In genomic region chr21:39386194-39386593, GRCh38 we compare ENCODE assay signal across 1 cellular context.
TF ChIP-seq lines count a peak whose summit lies in the region.

No MANE protein-coding gene starts in this region.

TF ChIP-seq in H1, 55 proteins besides CTCF, POLR2A, EP300 and RAD21 (continued from another document):
- TF ChIP-seq KDM5A (IDR thresholded peaks at IDR 0.05; ENCODE audit: low read length) (no peak), SP1 (IDR thresholded peaks at IDR 0.05; ENCODE audit: low read depth, low read length) (no peak), MAFK (IDR thresholded peaks at IDR 0.05; ENCODE audit: low read depth, low read length) (no peak), CHD2 (IDR thresholded peaks at IDR 0.05; ENCODE audit: low read length) (no peak)
